1 cellular context compared by ENCODE assay signal in the genomic region with DNA sequence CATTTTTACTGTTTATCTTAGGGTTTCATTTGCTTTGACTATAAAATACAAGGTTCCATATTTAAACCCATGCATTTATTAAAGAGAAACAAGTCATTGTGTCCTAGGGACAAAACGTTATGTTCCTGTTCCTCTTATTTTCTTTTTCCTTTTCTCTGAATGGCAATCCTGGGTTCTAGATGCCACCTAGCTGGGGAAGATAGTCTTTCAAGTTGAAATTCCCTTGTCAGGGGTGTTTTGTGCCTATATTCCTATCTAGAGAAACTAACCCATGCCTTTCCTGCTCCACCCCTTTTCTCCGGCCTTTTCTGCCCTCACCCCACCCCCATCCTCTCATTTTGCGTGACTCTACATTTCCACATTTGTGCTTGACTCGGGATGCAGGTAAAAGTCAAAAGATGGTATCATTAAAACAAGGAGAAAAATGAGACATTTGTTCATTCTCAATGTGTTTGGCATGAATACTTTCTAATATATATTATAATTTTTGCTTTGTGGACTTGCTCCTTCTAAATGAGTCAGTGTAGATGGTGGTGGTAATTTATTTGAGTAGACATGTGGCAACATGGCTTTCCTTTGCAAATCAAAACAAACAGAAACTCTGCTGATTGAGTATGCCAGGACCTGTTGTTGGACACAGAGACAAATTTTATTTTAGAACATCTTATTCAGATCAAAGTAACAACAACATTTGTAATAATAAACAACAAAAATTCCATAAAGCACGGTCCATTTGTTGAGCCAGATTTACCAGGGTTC.
TF ChIP-seq lines count a peak whose summit lies in the region.

No MANE protein-coding gene starts in this region.

TF ChIP-seq in H1, 55 proteins besides CTCF, POLR2A, EP300 and RAD21 (continued from another document):
- TF ChIP-seq RBBP5 (IDR thresholded peaks at IDR 0.05; ENCODE audit: borderline replicate concordance, low read depth, low read length) (no peak), JUND (IDR thresholded peaks at IDR 0.05; ENCODE audit: low read length) (no peak), RNF2 (IDR thresholded peaks at IDR 0.05; ENCODE audit: borderline replicate concordance, low read depth, low read length, missing control alignments, poor library complexity, severe bottlenecking) (no peak)
